In the genomic region with DNA sequence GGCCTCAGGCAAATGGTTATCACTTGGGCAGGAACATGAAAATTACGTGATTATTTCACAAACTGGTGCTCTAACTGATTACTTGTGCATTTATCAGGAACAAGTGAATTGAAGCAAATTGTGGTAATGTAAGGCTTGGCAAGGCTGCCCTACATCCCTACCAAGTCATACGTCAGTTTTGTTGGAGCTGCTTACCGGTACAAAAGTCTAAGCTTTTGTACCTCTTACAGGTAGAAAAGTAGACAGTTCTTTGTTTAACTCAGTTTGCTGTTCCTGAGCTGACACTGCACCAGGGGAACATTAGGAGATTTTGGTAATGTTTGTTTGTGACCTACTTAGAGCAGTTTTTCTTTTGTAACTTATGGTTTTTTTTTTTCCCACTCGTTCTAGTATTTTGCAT, we compare ENCODE assay signal across 8 cellular contexts. TPM values are rescaled to one million over a fixed set of nuclear protein-coding genes. Genes with fewer than 3 reads are reported as not detected.
DNase-seq lines count a peak whose midpoint lies in the region; ATAC-seq, FAIRE-seq and TF ChIP-seq lines count a peak whose summit lies in the region.

No MANE protein-coding gene starts in this region.

- H3K4me2 ChIP-seq in OCI-LY7 (ENCODE audit: low read length) (peak overlapping the region; percentile 78), endothelial cell of umbilical vein (ENCODE audit: insufficient read depth, low read length) (peak overlapping the region; percentile 97)

- peaks cover 14% of the 10 kb centered on the region for H3K36me3 ChIP-seq in ES-I3 (ENCODE audit: insufficient read depth, low read length)
- H3K36me3 ChIP-seq in OCI-LY7 (ENCODE audit: insufficient read depth, low read length): peaks cover 68% of the 10 kb centered on the region
- H3K36me3 ChIP-seq in endothelial cell of umbilical vein (ENCODE audit: control insufficient read depth in 2 of 2, extremely low read depth in 1 of 2, insufficient read depth in 2 of 2, low read length in 2 of 2): peaks cover 2% of the 10 kb centered on the region in 2 experiments

- no peak for TF ChIP-seq POLR2A in endothelial cell of umbilical vein (IDR thresholded peaks at IDR 0.05; ENCODE audit: low read depth, low read length)

- no peaks in the 10 kb centered on the region for H3K9me1 ChIP-seq in endothelial cell of umbilical vein (replicated peaks; ENCODE audit: control insufficient read depth, extremely low read depth, insufficient read depth, low read length)

- H4K20me1 ChIP-seq in OCI-LY7 (ENCODE audit: insufficient read depth, low read length): peaks cover 63% of the 10 kb centered on the region
- peaks cover 17% of the 10 kb centered on the region for H4K20me1 ChIP-seq in endothelial cell of umbilical vein (replicated peaks; ENCODE audit: control insufficient read depth, extremely low read depth, insufficient read depth, low read length)

- H3K27me3 ChIP-seq in endothelial cell of umbilical vein (ENCODE audit: control insufficient read depth in 2 of 2, insufficient read depth in 2 of 2, low read length in 2 of 2): no peaks in the 10 kb centered on the region

- peaks cover 52% of the 10 kb centered on the region for H3K4me1 Mint-ChIP-seq in osteocyte (ENCODE audit: unreplicated experiment)

- H3K4me3 ChIP-seq in OCI-LY7 (ENCODE audit: low read depth, low read length, poor library complexity, severe bottlenecking) (peak overlapping the region; percentile 91), endothelial cell of umbilical vein (replicated peaks in 1 of 3; ENCODE audit: insufficient read depth in 1 of 3, low read depth in 1 of 3, low read length in 3 of 3) (peak overlapping the region; percentile 27 to 85 (median 65))

- no TSS peak for BruUV-seq in OCI-LY7 (replicated peaks; lab: Mats Ljungman, UMichigan)
- BruUV-seq in endothelial cell of umbilical vein (replicated peaks; lab: Mats Ljungman, UMichigan): no TSS peak

- H3K9me3 ChIP-seq in ES-I3 (ENCODE audit: control insufficient read depth, insufficient read depth, low read length) (no peaks in the 10 kb centered on the region), OCI-LY7 (ENCODE audit: low read length) (no peaks in the 10 kb centered on the region), endothelial cell of umbilical vein (replicated peaks; ENCODE audit: control insufficient read depth, insufficient read depth, low read length) (no peaks in the 10 kb centered on the region)

- H3K27me3 Mint-ChIP-seq in osteocyte (ENCODE audit: unreplicated experiment): no peaks in the 10 kb centered on the region

- peaks cover 14% of the 10 kb centered on the region for H3K36me3 Mint-ChIP-seq in osteocyte (ENCODE audit: unreplicated experiment)

- H3K9me3 Mint-ChIP-seq in osteocyte (ENCODE audit: unreplicated experiment): no peaks in the 10 kb centered on the region

- H3K4me3 Mint-ChIP-seq in osteocyte (ENCODE audit: unreplicated experiment): peak overlapping the region; percentile 89

- CTCF ChIA-PET in OCI-LY7 (lab: Charles Lee; ENCODE audit: unreplicated experiment) (no interaction called here), endothelial cell of umbilical vein (lab: Charles Lee) (interaction anchor here (0.7 to 1.4 kb wide), 4 partner anchors 8 to 52 kb away, joined by 3 to 7 read pairs (median 4); no protein-coding TSS in a partner anchor)

- intact Hi-C loops in OCI-LY7 (cut with micrococcal nuclease; ENCODE audit: unreplicated experiment): loop anchor here (5.0 kb wide), 2 partner anchors 522 to 562 kb away; a partner anchor contains a TSS
- intact Hi-C loops in endothelial cell of umbilical vein (cut with micrococcal nuclease): loop anchor here (1.0 to 10.0 kb wide), 2 partner anchors 8 to 519 kb away; a partner anchor contains a TSS

- FAIRE-seq in endothelial cell of umbilical vein (lab: Jason Lieb, UNC): peak; percentile 37

- in situ Hi-C loops in KBM-7 (cut with MboI; ENCODE audit: low pct_unique_long_range_greater_than_20kb, low sequenced_read_pairs): no loop called here

- H3K27ac ChIP-seq in OCI-LY7 (ENCODE audit: low read depth, low read length, poor library complexity, severe bottlenecking) (no peak overlapping the region), endothelial cell of umbilical vein (ENCODE audit: insufficient read depth, low read depth, low read length) (peak overlapping the region; percentile 14)

- POLR2A ChIA-PET in OCI-LY7 (lab: Charles Lee) (interaction anchor here (0.7 to 7.8 kb wide), 11 partner anchors 9 to 683 kb away, joined by 3 to 69 read pairs (median 3); a partner anchor contains a TSS), endothelial cell of umbilical vein (lab: Charles Lee) (interaction anchor here (0.6 kb wide), 1 partner anchor 11 kb away, joined by 3 read pairs; no protein-coding TSS in a partner anchor)

- H3K4me1 ChIP-seq in ES-I3 (ENCODE audit: insufficient read depth, low read length) (peaks cover 12% of the 10 kb centered on the region; the same call in 1 of the 2 replicates), OCI-LY7 (ENCODE audit: insufficient read depth, low read length, poor library complexity, severe bottlenecking) (peaks cover 60% of the 10 kb centered on the region), endothelial cell of umbilical vein (ENCODE audit: control insufficient read depth, extremely low read depth, insufficient read depth, low read length) (peaks cover 32% of the 10 kb centered on the region)

- peak overlapping the region; percentile 82; the same call in 1 of the 2 replicates for H3K9ac ChIP-seq in ES-I3 (ENCODE audit: low read depth, low read length)
- H3K9ac ChIP-seq in endothelial cell of umbilical vein (replicated peaks; ENCODE audit: extremely low read depth, insufficient read depth, low read length): peak overlapping the region; percentile 78

- dilution Hi-C loops in endothelial cell of umbilical vein (cut with MboI; ENCODE audit: extremely low pct_ligation_motif_present, low sequenced_read_pairs): no loop called here

- ATAC-seq in GM19455 (IDR thresholded peaks at IDR 0.05; ENCODE audit: unreplicated experiment): no peak

- H2AFZ ChIP-seq in OCI-LY7 (ENCODE audit: low read length) (no peak overlapping the region), endothelial cell of umbilical vein (ENCODE audit: low read depth, low read length) (no peak overlapping the region)

- H3K9me2 ChIP-seq in OCI-LY7 (ENCODE audit: insufficient read depth, low read length): no peaks in the 10 kb centered on the region

- TF ChIP-seq CTCF in OCI-LY7 (conservative IDR thresholded peaks at IDR 0.05; ENCODE audit: low read length) (no peak), endothelial cell of umbilical vein (IDR thresholded peaks at IDR 0.05; ENCODE audit: extremely low read depth in 1 of 2, insufficient read depth in 1 of 2, low read depth in 1 of 2, low read length in 2 of 2) (no peak), osteocyte (IDR thresholded peaks at IDR 0.05) (no peak)

- peak overlapping the region; percentile 64 for H3K27ac Mint-ChIP-seq in osteocyte (ENCODE audit: unreplicated experiment)

- DNase-seq in OCI-LY7 (ENCODE audit: low spot score): no peak
- DNase-seq in endothelial cell of umbilical vein (ENCODE audit: low read depth, low spot score): peak; percentile 18
- no peak for DNase-seq in osteocyte (ENCODE audit: extremely low spot score, unreplicated experiment)
- DNase-seq in SK-N-DZ (ENCODE audit: low spot score): no peak
- no peak for DNase-seq in KBM-7
- no peak for DNase-seq in activated CD4-positive, alpha-beta T cell treated with anti-CD3 and anti-CD28 coated beads, Interleukin-2, amount 50 U/mL, for 1 hour

- peaks cover 75% of the 10 kb centered on the region for H3K79me2 ChIP-seq in OCI-LY7 (ENCODE audit: insufficient read depth, low read depth, low read length)
- peaks cover 69% of the 10 kb centered on the region for H3K79me2 ChIP-seq in endothelial cell of umbilical vein (ENCODE audit: control insufficient read depth, insufficient read depth, low read length)

TF ChIP-seq in endothelial cell of umbilical vein, 7 proteins besides CTCF, POLR2A, EP300 and RAD21 (continues in another document):
- no peak for TF ChIP-seq POLR2AphosphoS5 (IDR thresholded peaks at IDR 0.05; ENCODE audit: insufficient read depth, low read depth, low read length)
- no peak for TF ChIP-seq GATA2 (IDR thresholded peaks at IDR 0.05; ENCODE audit: insufficient read depth, insufficient read length, low read depth, low read length)
- TF ChIP-seq FOS (IDR thresholded peaks at IDR 0.05; ENCODE audit: borderline replicate concordance, insufficient read depth, low read length): no peak
- TF ChIP-seq, protein P1, sequence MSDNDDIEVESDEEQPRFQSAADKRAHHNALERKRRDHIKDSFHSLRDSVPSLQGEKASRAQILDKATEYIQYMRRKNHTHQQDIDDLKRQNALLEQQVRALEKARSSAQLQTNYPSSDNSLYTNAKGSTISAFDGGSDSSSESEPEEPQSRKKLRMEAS (IDR thresholded peaks at IDR 0.05; ENCODE audit: insufficient read depth, insufficient read length): no peak

RNA-seq across cellular contexts. Expression of a gene that starts 2.2 kb away (rescaled TPM):
- 163 and 178 TPM in 2 replicates for total RNA-seq in OCI-LY7 (2014; rRNA removed; shearing (Covaris generic))
- total RNA-seq in OCI-LY7 (2022) (232 and 261 TPM in 2 replicates), endothelial cell of umbilical vein (255 and 262 TPM in 2 replicates), osteocyte (184 and 205 TPM in 2 replicates)
- polyA plus RNA-seq in endothelial cell of umbilical vein: 39.5 and 50.5 TPM in 2 replicates
- 40.3 and 46.7 TPM in 2 replicates for polyA plus RNA-seq in endothelial cell of umbilical vein (2011; cell fraction: cytosol; rRNA removed)
- 53.0 and 64.6 TPM in 2 replicates for polyA plus RNA-seq in endothelial cell of umbilical vein (2011; cell fraction: nucleus; rRNA removed)
- polyA plus RNA-seq in endothelial cell of umbilical vein (2012): 135 and 201 TPM in 2 replicates
- 272 and 322 TPM in 2 replicates for polyA minus RNA-seq in endothelial cell of umbilical vein
- polyA minus RNA-seq in endothelial cell of umbilical vein (2011; cell fraction: cytosol; rRNA and poly(A)+ RNA removed): 211 TPM
- 111 and 161 TPM in 2 replicates for polyA minus RNA-seq in endothelial cell of umbilical vein (2011; cell fraction: nucleus; rRNA and poly(A)+ RNA removed)
- 142 and 171 TPM in 2 replicates for polyA plus RNA-seq in SK-N-DZ (2014; cell fraction: cytosol; rRNA removed)
- 75.6 and 89.6 TPM in 2 replicates for polyA plus RNA-seq in SK-N-DZ (2014; cell fraction: nucleus; rRNA removed)

RNA-seq across cellular contexts. Expression of a gene that starts 15.5 kb away (rescaled TPM):
- 58.2 and 71.0 TPM in 2 replicates for total RNA-seq in OCI-LY7 (2014; rRNA removed; shearing (Covaris generic))
- total RNA-seq in OCI-LY7 (2022) (86.6 and 92.5 TPM in 2 replicates), endothelial cell of umbilical vein (113 and 130 TPM in 2 replicates), osteocyte (104 and 107 TPM in 2 replicates)
- polyA plus RNA-seq in endothelial cell of umbilical vein: 292 and 392 TPM in 2 replicates
- 386 TPM in 2 replicates for polyA plus RNA-seq in endothelial cell of umbilical vein (2011; cell fraction: cytosol; rRNA removed)
- polyA plus RNA-seq in endothelial cell of umbilical vein (2011; cell fraction: nucleus; rRNA removed): 104 and 109 TPM in 2 replicates
- 201 and 206 TPM in 2 replicates for polyA plus RNA-seq in endothelial cell of umbilical vein (2012)
- polyA minus RNA-seq in endothelial cell of umbilical vein: 107 and 132 TPM in 2 replicates
- polyA minus RNA-seq in endothelial cell of umbilical vein (2011; cell fraction: cytosol; rRNA and poly(A)+ RNA removed): 29.2 TPM
- polyA minus RNA-seq in endothelial cell of umbilical vein (2011; cell fraction: nucleus; rRNA and poly(A)+ RNA removed): 28.1 and 40.3 TPM in 2 replicates
- polyA plus RNA-seq in SK-N-DZ (2014; cell fraction: cytosol; rRNA removed): 85.3 and 102 TPM in 2 replicates
- polyA plus RNA-seq in SK-N-DZ (2014; cell fraction: nucleus; rRNA removed): 33.7 and 41.0 TPM in 2 replicates
